ENCODE assay signal across 1 cellular context in the genomic region with DNA sequence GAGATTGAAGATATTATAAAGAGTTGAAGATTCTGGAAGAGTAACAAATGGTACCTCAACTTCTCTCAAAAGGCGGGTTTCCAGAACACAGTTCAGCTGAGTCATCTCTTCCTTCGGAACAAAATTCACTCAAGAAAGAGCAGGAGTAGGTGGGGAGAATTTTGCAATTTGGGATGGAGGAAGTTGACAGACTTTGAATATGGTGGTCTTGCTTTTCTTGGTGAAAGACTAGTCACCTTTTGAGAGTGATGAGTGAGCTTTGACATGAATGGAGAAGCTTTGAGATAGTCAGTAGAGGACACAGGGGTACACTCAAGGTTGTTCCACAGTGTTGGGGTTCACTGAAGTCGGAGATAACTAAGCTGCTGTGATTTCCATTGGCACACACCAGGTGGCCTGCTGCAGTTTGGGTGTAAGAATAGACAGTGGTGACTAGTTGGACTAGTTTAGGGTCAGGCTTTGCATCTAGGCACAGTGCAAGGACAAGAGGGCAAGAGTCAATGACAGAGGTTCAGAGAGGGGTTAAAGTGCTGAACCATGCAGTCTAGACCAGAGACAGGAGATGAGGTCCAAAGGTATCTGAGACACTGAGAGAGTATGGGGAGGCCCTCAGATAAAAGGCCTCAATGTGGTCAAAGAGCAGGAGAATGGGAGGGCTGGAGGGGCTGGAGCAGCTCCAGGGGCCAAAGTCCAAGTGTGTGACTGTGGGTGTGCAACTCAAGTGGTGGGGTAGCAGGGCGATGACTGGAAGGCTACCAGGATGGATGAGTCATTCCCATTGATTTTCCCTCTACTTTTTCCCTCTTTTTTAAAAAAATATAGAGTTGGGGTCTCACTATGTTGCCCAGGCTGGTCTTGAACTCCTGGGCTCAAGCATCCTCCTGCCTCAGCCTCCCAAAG.
TF ChIP-seq lines count a peak whose summit lies in the region.

No MANE protein-coding gene starts in this region.

TF ChIP-seq in liver, 16 proteins besides CTCF, POLR2A, EP300 and RAD21 (continued from another document):
- TF ChIP-seq, protein P1, sequence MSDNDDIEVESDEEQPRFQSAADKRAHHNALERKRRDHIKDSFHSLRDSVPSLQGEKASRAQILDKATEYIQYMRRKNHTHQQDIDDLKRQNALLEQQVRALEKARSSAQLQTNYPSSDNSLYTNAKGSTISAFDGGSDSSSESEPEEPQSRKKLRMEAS (IDR thresholded peaks at IDR 0.05), result no peak
- TF ChIP-seq FOXA1 (IDR thresholded peaks at IDR 0.05), result no peak
- TF ChIP-seq EGR1 (IDR thresholded peaks at IDR 0.05; ENCODE audit: low read depth in 2 of 2), result no peak
- TF ChIP-seq, protein P2, sequence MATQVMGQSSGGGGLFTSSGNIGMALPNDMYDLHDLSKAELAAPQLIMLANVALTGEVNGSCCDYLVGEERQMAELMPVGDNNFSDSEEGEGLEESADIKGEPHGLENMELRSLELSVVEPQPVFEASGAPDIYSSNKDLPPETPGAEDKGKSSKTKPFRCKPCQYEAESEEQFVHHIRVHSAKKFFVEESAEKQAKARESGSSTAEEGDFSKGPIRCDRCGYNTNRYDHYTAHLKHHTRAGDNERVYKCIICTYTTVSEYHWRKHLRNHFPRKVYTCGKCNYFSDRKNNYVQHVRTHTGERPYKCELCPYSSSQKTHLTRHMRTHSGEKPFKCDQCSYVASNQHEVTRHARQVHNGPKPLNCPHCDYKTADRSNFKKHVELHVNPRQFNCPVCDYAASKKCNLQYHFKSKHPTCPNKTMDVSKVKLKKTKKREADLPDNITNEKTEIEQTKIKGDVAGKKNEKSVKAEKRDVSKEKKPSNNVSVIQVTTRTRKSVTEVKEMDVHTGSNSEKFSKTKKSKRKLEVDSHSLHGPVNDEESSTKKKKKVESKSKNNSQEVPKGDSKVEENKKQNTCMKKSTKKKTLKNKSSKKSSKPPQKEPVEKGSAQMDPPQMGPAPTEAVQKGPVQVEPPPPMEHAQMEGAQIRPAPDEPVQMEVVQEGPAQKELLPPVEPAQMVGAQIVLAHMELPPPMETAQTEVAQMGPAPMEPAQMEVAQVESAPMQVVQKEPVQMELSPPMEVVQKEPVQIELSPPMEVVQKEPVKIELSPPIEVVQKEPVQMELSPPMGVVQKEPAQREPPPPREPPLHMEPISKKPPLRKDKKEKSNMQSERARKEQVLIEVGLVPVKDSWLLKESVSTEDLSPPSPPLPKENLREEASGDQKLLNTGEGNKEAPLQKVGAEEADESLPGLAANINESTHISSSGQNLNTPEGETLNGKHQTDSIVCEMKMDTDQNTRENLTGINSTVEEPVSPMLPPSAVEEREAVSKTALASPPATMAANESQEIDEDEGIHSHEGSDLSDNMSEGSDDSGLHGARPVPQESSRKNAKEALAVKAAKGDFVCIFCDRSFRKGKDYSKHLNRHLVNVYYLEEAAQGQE (IDR thresholded peaks at IDR 0.05), result no peak
- TF ChIP-seq JUND (IDR thresholded peaks at IDR 0.05), result peak; percentile 72 to 83
- TF ChIP-seq NR2F2 (IDR thresholded peaks at IDR 0.05), result no peak
- peak; percentile 80 for TF ChIP-seq HNF4A (conservative IDR thresholded peaks at IDR 0.05)
- TF ChIP-seq RXRA (IDR thresholded peaks at IDR 0.05), result peak; percentile 66 to 73
- peak; percentile 25 for TF ChIP-seq SP1 (IDR thresholded peaks at IDR 0.05)
- no peak for TF ChIP-seq TAF1 (conservative IDR thresholded peaks at IDR 0.05)
- TF ChIP-seq YY1 (IDR thresholded peaks at IDR 0.05), result no peak
- TF ChIP-seq, protein P3, sequence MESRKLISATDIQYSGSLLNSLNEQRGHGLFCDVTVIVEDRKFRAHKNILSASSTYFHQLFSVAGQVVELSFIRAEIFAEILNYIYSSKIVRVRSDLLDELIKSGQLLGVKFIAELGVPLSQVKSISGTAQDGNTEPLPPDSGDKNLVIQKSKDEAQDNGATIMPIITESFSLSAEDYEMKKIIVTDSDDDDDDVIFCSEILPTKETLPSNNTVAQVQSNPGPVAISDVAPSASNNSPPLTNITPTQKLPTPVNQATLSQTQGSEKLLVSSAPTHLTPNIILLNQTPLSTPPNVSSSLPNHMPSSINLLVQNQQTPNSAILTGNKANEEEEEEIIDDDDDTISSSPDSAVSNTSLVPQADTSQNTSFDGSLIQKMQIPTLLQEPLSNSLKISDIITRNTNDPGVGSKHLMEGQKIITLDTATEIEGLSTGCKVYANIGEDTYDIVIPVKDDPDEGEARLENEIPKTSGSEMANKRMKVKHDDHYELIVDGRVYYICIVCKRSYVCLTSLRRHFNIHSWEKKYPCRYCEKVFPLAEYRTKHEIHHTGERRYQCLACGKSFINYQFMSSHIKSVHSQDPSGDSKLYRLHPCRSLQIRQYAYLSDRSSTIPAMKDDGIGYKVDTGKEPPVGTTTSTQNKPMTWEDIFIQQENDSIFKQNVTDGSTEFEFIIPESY (IDR thresholded peaks at IDR 0.05), result no peak
